8 cellular contexts compared by ENCODE assay signal in genomic region chr10:123154943-123155505, GRCh38. TPM values are rescaled to one million over a fixed set of nuclear protein-coding genes. Genes with fewer than 3 reads are reported as not detected.
A peak's percentile ranks its signal among the peaks of the same experiment; 100 is the strongest.
DNase-seq lines count a peak whose midpoint lies in the region; ATAC-seq and TF ChIP-seq lines count a peak whose summit lies in the region.

No MANE protein-coding gene starts in this region.

- peak overlapping the region; percentile 93 for H3K4me3 Mint-ChIP-seq in Calu3 (ENCODE audit: low read depth, unreplicated experiment)
- H3K4me3 Mint-ChIP-seq in activated naive CD8-positive, alpha-beta T cell, result peak overlapping the region; percentile 100
- H3K4me3 Mint-ChIP-seq in stimulated activated naive CD8-positive, alpha-beta T cell treated with anti-CD3 and anti-CD28 coated beads, Interleukin-15, Interleukin-2, amounts not matched to agents 100 ng/mL and 50 ng/mL, for 24 hours, result peak overlapping the region; percentile 94

- H3K27me3 Mint-ChIP-seq in Calu3 (ENCODE audit: unreplicated experiment), result no peaks in the 10 kb centered on the region
- H3K27me3 Mint-ChIP-seq in activated naive CD8-positive, alpha-beta T cell, result peaks cover 4% of the 10 kb centered on the region
- peaks cover 18% of the 10 kb centered on the region for H3K27me3 Mint-ChIP-seq in stimulated activated naive CD8-positive, alpha-beta T cell treated with anti-CD3 and anti-CD28 coated beads, Interleukin-15, Interleukin-2, amounts not matched to agents 100 ng/mL and 50 ng/mL, for 24 hours

- peaks cover 27% of the 10 kb centered on the region for H3K4me1 Mint-ChIP-seq in Calu3 (ENCODE audit: low read depth, unreplicated experiment)
- peaks cover 68% of the 10 kb centered on the region for H3K4me1 Mint-ChIP-seq in activated naive CD8-positive, alpha-beta T cell (ENCODE audit: low read depth)
- peaks cover 77% of the 10 kb centered on the region for H3K4me1 Mint-ChIP-seq in stimulated activated naive CD8-positive, alpha-beta T cell treated with anti-CD3 and anti-CD28 coated beads, Interleukin-15, Interleukin-2, amounts not matched to agents 100 ng/mL and 50 ng/mL, for 24 hours (ENCODE audit: low read depth)

- peaks cover 32% of the 10 kb centered on the region for H3K36me3 Mint-ChIP-seq in Calu3 (ENCODE audit: insufficient read depth, unreplicated experiment)
- peaks cover 18% of the 10 kb centered on the region for H3K36me3 Mint-ChIP-seq in activated naive CD8-positive, alpha-beta T cell
- peaks cover 49% of the 10 kb centered on the region for H3K36me3 Mint-ChIP-seq in stimulated activated naive CD8-positive, alpha-beta T cell treated with anti-CD3 and anti-CD28 coated beads, Interleukin-15, Interleukin-2, amounts not matched to agents 100 ng/mL and 50 ng/mL, for 24 hours (ENCODE audit: low read depth)

- H3K27ac Mint-ChIP-seq in Calu3 (ENCODE audit: unreplicated experiment), result peak overlapping the region; percentile 96
- H3K27ac Mint-ChIP-seq in activated naive CD8-positive, alpha-beta T cell, result peak overlapping the region; percentile 90
- H3K27ac Mint-ChIP-seq in stimulated activated naive CD8-positive, alpha-beta T cell treated with anti-CD3 and anti-CD28 coated beads, Interleukin-15, Interleukin-2, amounts not matched to agents 100 ng/mL and 50 ng/mL, for 24 hours, result peak overlapping the region; percentile 98

- H3K4me3 ChIP-seq in iPS-18c (ENCODE audit: insufficient read depth, low read depth, low read length), result peak overlapping the region; percentile 97

- no peaks in the 10 kb centered on the region for H3K9me3 Mint-ChIP-seq in Calu3 (ENCODE audit: low read depth, unreplicated experiment)
- H3K9me3 Mint-ChIP-seq in activated naive CD8-positive, alpha-beta T cell (ENCODE audit: low read depth), result no peaks in the 10 kb centered on the region
- H3K9me3 Mint-ChIP-seq in stimulated activated naive CD8-positive, alpha-beta T cell treated with anti-CD3 and anti-CD28 coated beads, Interleukin-15, Interleukin-2, amounts not matched to agents 100 ng/mL and 50 ng/mL, for 24 hours, result no peaks in the 10 kb centered on the region

- intact Hi-C loops in Calu3 (cut with micrococcal nuclease; ENCODE audit: unreplicated experiment), result no loop called here

- CTCF ChIA-PET in Calu3 (lab: Charles Lee), result no interaction called here

- no TSS peak for BruUV-seq in Calu3 (replicated peaks; lab: Mats Ljungman, UMichigan)

- peak; percentile 27 for ATAC-seq in GM21381 (IDR thresholded peaks at IDR 0.05; ENCODE audit: unreplicated experiment)

- H3K9me3 ChIP-seq in iPS-18c (ENCODE audit: control insufficient read depth, insufficient read depth, low read length), result no peaks in the 10 kb centered on the region

- TF ChIP-seq CTCF in Calu3 (IDR thresholded peaks at IDR 0.05; ENCODE audit: unreplicated experiment), result no peak

- DNase-seq in Calu3 (peak; percentile 23), HS-5 (ENCODE audit: low read depth) (peak; percentile 24), DMS153 treated with DMSO at 0.1 percent for 48 hours (lab: John Stamatoyannopoulos, UW; ENCODE audit: unreplicated experiment) (no peak), AG08395 (ENCODE audit: low spot score) (no peak)

RNA-seq across cellular contexts. Expression of gene BUB3, which starts 0.8 kb away (rescaled TPM):
- total RNA-seq in Calu3 (2022), result 112 and 113 TPM in 2 replicates

RNA-seq across cellular contexts. Expression of gene HMX2, which starts 7.1 kb away (rescaled TPM):
- not detected in 2 replicates for total RNA-seq in Calu3 (2022)

RNA-seq across cellular contexts. Expression of gene HMX3, which starts 19.3 kb away (rescaled TPM):
- not detected in 2 replicates for total RNA-seq in Calu3 (2022)

Comparison
In these comparisons a context has a peak if more than half of its experiments do, and no peak if none do; other contexts are left out.
1. DNase-seq: peak in Calu3 (single experiment) and HS-5 (single experiment); none in DMS153 treated with DMSO at 0.1 percent for 48 hours (single experiment) and AG08395 (single experiment).
2. Peak in every context shown above with its lines, with median percentiles within 50 percentile points of each other: H3K27ac Mint-ChIP-seq and H3K4me3 Mint-ChIP-seq.